25 cellular contexts compared by ENCODE assay signal in genomic region chr3:126980266-126980811, GRCh38.
"Had no signal": no experiment of that assay in that cellular context is flagged by ENCODE, and none has a peak within 500 bp of the region (broad histone marks: within the 10 kb centered on the region; RNA-seq: fewer than 3 reads in every experiment).

No MANE protein-coding gene starts in this region.

- H3K36me3 ChIP-seq: colonic mucosa, gastroesophageal sphincter, neural progenitor cell, stomach, suprapubic skin, tibial nerve had no signal

- H3K27ac Mint-ChIP-seq: activated naive CD8-positive, alpha-beta T cell treated with anti-CD3 and anti-CD28 coated beads for 36 hours; endodermal cell; neural progenitor cell; T-helper 2 cell treated with Interferon-gamma antibody and Interleukin-4, amounts not matched to agents 5 μg/mL and 100 μg/mL, for 36 hours had no signal

- DNase-seq: activated CD4-positive, alpha-beta T cell treated with anti-CD3 and anti-CD28 coated beads for 1 hour; activated CD4-positive, alpha-beta T cell treated with anti-CD3 and anti-CD28 coated beads, Interleukin-2, amount 50 U/mL, for 4 hours; activated CD8-positive, alpha-beta memory T cell treated with anti-CD3 and anti-CD28 coated beads for 24 hours; activated CD8-positive, alpha-beta memory T cell treated with anti-CD3 and anti-CD28 coated beads, Interleukin-2, amount 50 U/mL, for 4 hours; activated naive CD4-positive, alpha-beta T cell treated with Interleukin-2 at 50 U/mL for 16 hours; activated naive CD8-positive, alpha-beta T cell treated with anti-CD3 and anti-CD28 coated beads for 36 hours; activated T-cell treated with anti-CD3 and anti-CD28 coated beads, Interleukin-2, amount 50 U/mL, for 4 hours; colonic mucosa; endodermal cell; head of caudate nucleus; hypothalamus; left ventricle myocardium superior; mammary epithelial cell; midbrain; retina; stimulated activated CD4-positive, alpha-beta T cell treated with anti-CD3 and anti-CD28 coated beads, Interleukin-4, amount 100 ng/mL, for 4 hours; stomach; SW 1271 had no signal

- H3K4me3 ChIP-seq: colonic mucosa, gastroesophageal sphincter, neural progenitor cell, stomach, suprapubic skin, tibial nerve had no signal

- H3K36me3 Mint-ChIP-seq: activated naive CD8-positive, alpha-beta T cell treated with anti-CD3 and anti-CD28 coated beads for 36 hours; neural progenitor cell had no signal

- H3K4me3 Mint-ChIP-seq: activated naive CD8-positive, alpha-beta T cell treated with anti-CD3 and anti-CD28 coated beads for 36 hours; activated T-cell treated with anti-CD3 and anti-CD28 coated beads, Interleukin-2, amount 50 U/mL, for 4 hours; endodermal cell; neural progenitor cell; T-helper 2 cell treated with Interferon-gamma antibody and Interleukin-4, amounts not matched to agents 5 μg/mL and 100 μg/mL, for 36 hours had no signal

- H3K4me1 Mint-ChIP-seq: endodermal cell had no signal

- H3K9me3 Mint-ChIP-seq: activated naive CD8-positive, alpha-beta T cell treated with anti-CD3 and anti-CD28 coated beads for 36 hours had no signal

- ATAC-seq: activated T-cell treated with anti-CD3 and anti-CD28 coated beads, Interleukin-2, amount 50 U/mL, for 4 hours; gastroesophageal sphincter; left ventricle myocardium superior had no signal

- FAIRE-seq: astrocyte, TTC549 had no signal

- H3K27me3 ChIP-seq: colonic mucosa, suprapubic skin, tibial nerve had no signal
